In the genomic region with DNA sequence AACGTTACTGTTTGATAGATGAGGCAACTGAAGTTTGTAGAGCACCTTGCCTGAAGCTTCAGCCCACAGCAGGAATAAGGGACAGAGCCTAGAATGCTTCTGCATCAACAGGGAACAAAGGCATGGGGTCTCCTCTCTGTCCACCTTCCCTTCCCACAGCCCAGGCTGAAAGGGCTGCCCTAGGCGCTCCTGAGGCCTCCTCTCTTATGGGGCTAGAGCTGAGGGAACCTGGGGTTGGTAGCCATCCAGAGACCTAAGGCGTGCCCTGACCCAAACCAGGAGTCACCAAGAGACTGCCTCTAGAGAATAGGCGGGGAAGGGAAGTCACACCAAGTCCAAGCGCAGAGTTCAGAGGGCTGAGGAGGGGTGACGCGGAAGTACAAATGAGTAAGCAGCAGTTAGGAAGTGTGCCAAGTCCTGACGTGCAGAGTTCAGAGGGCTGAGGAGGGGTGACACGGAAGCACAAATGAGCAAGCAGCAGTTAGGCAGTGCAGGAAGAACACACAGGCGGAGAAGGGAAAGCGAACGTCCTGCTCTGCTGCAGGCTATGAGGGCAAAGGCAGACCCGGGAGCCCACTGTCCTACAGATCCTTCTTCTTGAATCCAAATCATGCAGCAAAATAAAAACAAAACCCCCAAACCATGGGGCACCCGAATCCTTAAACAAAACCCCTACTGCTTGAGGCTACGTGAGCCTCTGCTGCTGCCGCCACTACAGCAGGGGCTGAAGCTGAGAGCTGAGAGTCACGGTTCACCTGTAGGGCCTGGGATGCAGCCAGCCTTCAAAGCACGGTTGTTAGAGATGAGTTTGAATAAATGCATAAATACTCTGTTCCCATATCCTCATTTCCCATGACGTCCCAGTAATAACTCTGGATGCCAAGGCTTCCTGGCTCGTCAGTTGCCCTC, we compare ENCODE assay signal across 1 cellular context.
TF ChIP-seq lines count a peak whose summit lies in the region.

No MANE protein-coding gene starts in this region.

TF ChIP-seq in SK-N-SH treated with all-trans-retinoic acid at 6 μM for 48 hours, 23 proteins besides CTCF, POLR2A, EP300 and RAD21 (continued from another document):
- TF ChIP-seq, protein P1, sequence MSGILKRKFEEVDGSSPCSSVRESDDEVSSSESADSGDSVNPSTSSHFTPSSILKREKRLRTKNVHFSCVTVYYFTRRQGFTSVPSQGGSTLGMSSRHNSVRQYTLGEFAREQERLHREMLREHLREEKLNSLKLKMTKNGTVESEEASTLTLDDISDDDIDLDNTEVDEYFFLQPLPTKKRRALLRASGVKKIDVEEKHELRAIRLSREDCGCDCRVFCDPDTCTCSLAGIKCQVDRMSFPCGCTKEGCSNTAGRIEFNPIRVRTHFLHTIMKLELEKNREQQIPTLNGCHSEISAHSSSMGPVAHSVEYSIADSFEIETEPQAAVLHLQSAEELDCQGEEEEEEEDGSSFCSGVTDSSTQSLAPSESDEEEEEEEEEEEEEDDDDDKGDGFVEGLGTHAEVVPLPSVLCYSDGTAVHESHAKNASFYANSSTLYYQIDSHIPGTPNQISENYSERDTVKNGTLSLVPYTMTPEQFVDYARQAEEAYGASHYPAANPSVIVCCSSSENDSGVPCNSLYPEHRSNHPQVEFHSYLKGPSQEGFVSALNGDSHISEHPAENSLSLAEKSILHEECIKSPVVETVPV (CRISPR knock-in tag; IDR thresholded peaks at IDR 0.05) = no peak
- no peak for TF ChIP-seq ZFP30 (CRISPR knock-in tag; IDR thresholded peaks at IDR 0.05)
- TF ChIP-seq ISL1 (CRISPR knock-in tag; IDR thresholded peaks at IDR 0.05) = no peak
- no peak for TF ChIP-seq GLIS3 (CRISPR knock-in tag; IDR thresholded peaks at IDR 0.05)
- no peak for TF ChIP-seq ZNF565 (CRISPR knock-in tag; conservative IDR thresholded peaks at IDR 0.05; ENCODE audit: low read depth)
- no peak for TF ChIP-seq PPARA (CRISPR knock-in tag; IDR thresholded peaks at IDR 0.05; ENCODE audit: borderline replicate concordance)
- TF ChIP-seq TCF4 (CRISPR knock-in tag; IDR thresholded peaks at IDR 0.05; ENCODE audit: borderline replicate concordance) = no peak
- TF ChIP-seq ARNTL (CRISPR knock-in tag; IDR thresholded peaks at IDR 0.05; ENCODE audit: borderline replicate concordance, low read depth) = no peak
- TF ChIP-seq, protein P2, sequence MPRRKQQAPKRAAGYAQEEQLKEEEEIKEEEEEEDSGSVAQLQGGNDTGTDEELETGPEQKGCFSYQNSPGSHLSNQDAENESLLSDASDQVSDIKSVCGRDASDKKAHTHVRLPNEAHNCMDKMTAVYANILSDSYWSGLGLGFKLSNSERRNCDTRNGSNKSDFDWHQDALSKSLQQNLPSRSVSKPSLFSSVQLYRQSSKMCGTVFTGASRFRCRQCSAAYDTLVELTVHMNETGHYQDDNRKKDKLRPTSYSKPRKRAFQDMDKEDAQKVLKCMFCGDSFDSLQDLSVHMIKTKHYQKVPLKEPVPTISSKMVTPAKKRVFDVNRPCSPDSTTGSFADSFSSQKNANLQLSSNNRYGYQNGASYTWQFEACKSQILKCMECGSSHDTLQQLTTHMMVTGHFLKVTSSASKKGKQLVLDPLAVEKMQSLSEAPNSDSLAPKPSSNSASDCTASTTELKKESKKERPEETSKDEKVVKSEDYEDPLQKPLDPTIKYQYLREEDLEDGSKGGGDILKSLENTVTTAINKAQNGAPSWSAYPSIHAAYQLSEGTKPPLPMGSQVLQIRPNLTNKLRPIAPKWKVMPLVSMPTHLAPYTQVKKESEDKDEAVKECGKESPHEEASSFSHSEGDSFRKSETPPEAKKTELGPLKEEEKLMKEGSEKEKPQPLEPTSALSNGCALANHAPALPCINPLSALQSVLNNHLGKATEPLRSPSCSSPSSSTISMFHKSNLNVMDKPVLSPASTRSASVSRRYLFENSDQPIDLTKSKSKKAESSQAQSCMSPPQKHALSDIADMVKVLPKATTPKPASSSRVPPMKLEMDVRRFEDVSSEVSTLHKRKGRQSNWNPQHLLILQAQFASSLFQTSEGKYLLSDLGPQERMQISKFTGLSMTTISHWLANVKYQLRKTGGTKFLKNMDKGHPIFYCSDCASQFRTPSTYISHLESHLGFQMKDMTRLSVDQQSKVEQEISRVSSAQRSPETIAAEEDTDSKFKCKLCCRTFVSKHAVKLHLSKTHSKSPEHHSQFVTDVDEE (CRISPR knock-in tag; IDR thresholded peaks at IDR 0.05) = no peak
- TF ChIP-seq BACH2 (CRISPR knock-in tag; IDR thresholded peaks at IDR 0.05; ENCODE audit: borderline replicate concordance) = no peak
- TF ChIP-seq SNAI2 (CRISPR knock-in tag; IDR thresholded peaks at IDR 0.05) = no peak
- TF ChIP-seq RARB (CRISPR knock-in tag; IDR thresholded peaks at IDR 0.05) = no peak
- TF ChIP-seq, protein P3, sequence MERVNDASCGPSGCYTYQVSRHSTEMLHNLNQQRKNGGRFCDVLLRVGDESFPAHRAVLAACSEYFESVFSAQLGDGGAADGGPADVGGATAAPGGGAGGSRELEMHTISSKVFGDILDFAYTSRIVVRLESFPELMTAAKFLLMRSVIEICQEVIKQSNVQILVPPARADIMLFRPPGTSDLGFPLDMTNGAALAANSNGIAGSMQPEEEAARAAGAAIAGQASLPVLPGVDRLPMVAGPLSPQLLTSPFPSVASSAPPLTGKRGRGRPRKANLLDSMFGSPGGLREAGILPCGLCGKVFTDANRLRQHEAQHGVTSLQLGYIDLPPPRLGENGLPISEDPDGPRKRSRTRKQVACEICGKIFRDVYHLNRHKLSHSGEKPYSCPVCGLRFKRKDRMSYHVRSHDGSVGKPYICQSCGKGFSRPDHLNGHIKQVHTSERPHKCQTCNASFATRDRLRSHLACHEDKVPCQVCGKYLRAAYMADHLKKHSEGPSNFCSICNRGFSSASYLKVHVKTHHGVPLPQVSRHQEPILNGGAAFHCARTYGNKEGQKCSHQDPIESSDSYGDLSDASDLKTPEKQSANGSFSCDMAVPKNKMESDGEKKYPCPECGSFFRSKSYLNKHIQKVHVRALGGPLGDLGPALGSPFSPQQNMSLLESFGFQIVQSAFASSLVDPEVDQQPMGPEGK (CRISPR knock-in tag; IDR thresholded peaks at IDR 0.05; ENCODE audit: borderline replicate concordance) = no peak
- no peak for TF ChIP-seq ZFP3 (CRISPR knock-in tag; IDR thresholded peaks at IDR 0.05)
- TF ChIP-seq ZNF70 (CRISPR knock-in tag; IDR thresholded peaks at IDR 0.05) = no peak
- TF ChIP-seq TOX (CRISPR knock-in tag; IDR thresholded peaks at IDR 0.05; ENCODE audit: borderline replicate concordance) = no peak
- no peak for TF ChIP-seq OSR1 (CRISPR knock-in tag; IDR thresholded peaks at IDR 0.05)
